1 cellular context compared by ENCODE assay signal in the genomic region with DNA sequence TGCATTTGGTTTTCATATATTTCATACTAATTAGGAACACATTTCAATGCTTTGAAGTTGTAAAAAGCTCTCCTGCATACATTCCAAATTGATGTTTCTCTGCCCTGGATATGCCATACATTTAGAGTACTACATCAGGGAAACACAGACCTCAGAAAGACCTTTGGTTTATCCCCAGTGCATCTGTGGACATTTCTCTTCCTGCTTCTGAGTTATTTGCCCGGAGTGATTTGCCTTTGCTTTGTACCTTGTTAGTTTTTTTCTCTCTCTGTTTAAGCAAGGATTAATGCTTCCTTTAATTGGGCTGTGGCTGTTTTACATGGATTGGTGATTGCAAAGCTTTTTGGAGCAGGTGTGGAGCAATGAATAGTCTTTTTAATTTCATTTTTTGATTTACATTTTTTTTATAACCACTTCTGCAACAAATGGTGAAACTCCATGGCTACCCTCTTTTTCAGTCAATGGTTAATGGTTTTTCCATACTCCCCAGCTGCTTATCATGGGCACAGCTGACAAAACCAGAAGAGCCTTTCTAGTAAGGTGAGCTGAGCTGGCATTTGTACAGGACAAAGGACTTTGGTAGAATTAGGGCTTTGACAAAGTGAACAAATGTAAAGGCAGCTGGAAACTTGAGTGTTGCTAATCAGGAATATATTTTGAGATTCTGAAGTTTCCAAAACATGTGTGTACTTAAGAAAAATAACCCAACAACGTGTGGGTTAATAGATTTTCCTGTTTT.
A peak's percentile ranks its signal among the peaks of the same experiment; 100 is the strongest.
TF ChIP-seq lines count a peak whose summit lies in the region.

No MANE protein-coding gene starts in this region.

TF ChIP-seq in HepG2, 621 proteins besides CTCF, POLR2A, EP300 and RAD21:
- peak; percentile 39; the same call in 1 of the 2 replicates for TF ChIP-seq ZNF362 (CRISPR knock-in tag; IDR thresholded peaks at IDR 0.05; ENCODE audit: borderline replicate concordance)
- TF ChIP-seq, protein P1, sequence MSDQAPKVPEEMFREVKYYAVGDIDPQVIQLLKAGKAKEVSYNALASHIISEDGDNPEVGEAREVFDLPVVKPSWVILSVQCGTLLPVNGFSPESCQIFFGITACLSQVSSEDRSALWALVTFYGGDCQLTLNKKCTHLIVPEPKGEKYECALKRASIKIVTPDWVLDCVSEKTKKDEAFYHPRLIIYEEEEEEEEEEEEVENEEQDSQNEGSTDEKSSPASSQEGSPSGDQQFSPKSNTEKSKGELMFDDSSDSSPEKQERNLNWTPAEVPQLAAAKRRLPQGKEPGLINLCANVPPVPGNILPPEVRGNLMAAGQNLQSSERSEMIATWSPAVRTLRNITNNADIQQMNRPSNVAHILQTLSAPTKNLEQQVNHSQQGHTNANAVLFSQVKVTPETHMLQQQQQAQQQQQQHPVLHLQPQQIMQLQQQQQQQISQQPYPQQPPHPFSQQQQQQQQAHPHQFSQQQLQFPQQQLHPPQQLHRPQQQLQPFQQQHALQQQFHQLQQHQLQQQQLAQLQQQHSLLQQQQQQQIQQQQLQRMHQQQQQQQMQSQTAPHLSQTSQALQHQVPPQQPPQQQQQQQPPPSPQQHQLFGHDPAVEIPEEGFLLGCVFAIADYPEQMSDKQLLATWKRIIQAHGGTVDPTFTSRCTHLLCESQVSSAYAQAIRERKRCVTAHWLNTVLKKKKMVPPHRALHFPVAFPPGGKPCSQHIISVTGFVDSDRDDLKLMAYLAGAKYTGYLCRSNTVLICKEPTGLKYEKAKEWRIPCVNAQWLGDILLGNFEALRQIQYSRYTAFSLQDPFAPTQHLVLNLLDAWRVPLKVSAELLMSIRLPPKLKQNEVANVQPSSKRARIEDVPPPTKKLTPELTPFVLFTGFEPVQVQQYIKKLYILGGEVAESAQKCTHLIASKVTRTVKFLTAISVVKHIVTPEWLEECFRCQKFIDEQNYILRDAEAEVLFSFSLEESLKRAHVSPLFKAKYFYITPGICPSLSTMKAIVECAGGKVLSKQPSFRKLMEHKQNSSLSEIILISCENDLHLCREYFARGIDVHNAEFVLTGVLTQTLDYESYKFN (CRISPR knock-in tag; conservative IDR thresholded peaks at IDR 0.05), result 0 out of 2 replicates have a peak, but pooled peaks have one; percentile 26
- TF ChIP-seq CREB1 (IDR thresholded peaks at IDR 0.05), result no peak
- no peak for TF ChIP-seq CREB1 (CRISPR knock-in tag; IDR thresholded peaks at IDR 0.05)
- TF ChIP-seq GFI1 (CRISPR knock-in tag; IDR thresholded peaks at IDR 0.05; ENCODE audit: borderline replicate concordance), result peak; percentile 46; the same call in 1 of the 2 replicates
- no peak for TF ChIP-seq NFE2L1 (CRISPR knock-in tag; IDR thresholded peaks at IDR 0.05; ENCODE audit: borderline replicate concordance)
- no peak for TF ChIP-seq ZNF772 (CRISPR knock-in tag; IDR thresholded peaks at IDR 0.05)
- TF ChIP-seq TCF7 (IDR thresholded peaks at IDR 0.05; ENCODE audit: low read depth), result peak; percentile 46; the same call in 1 of the 2 replicates
- TF ChIP-seq NFRKB (IDR thresholded peaks at IDR 0.05), result no peak
- no peak for TF ChIP-seq ZNF788 (CRISPR knock-in tag; IDR thresholded peaks at IDR 0.05; ENCODE audit: borderline replicate concordance)
- no peak for TF ChIP-seq EZH2 (conservative IDR thresholded peaks at IDR 0.05; ENCODE audit: low read depth, low read length)
- peak; percentile 97 for TF ChIP-seq PITX1 (CRISPR knock-in tag; IDR thresholded peaks at IDR 0.05)
- TF ChIP-seq ZMYM3 (CRISPR knock-in tag; IDR thresholded peaks at IDR 0.05), result no peak
- no peak for TF ChIP-seq NFKB2 (CRISPR knock-in tag; IDR thresholded peaks at IDR 0.05; ENCODE audit: borderline replicate concordance)
- TF ChIP-seq, protein P2, sequence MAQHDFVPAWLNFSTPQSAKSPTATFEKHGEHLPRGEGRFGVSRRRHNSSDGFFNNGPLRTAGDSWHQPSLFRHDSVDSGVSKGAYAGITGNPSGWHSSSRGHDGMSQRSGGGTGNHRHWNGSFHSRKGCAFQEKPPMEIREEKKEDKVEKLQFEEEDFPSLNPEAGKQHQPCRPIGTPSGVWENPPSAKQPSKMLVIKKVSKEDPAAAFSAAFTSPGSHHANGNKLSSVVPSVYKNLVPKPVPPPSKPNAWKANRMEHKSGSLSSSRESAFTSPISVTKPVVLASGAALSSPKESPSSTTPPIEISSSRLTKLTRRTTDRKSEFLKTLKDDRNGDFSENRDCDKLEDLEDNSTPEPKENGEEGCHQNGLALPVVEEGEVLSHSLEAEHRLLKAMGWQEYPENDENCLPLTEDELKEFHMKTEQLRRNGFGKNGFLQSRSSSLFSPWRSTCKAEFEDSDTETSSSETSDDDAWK (CRISPR knock-in tag; IDR thresholded peaks at IDR 0.05), result no peak
